ENCODE assay signal across 22 cellular contexts in genomic region chr2:112239862-112240261, GRCh38.
"Had no signal": no experiment of that assay in that cellular context is flagged by ENCODE, and none has a peak within 500 bp of the region (broad histone marks: within the 10 kb centered on the region; RNA-seq: fewer than 3 reads in every experiment).

No MANE protein-coding gene starts in this region.

- DNase-seq: dermis blood vessel endothelial cell; effector memory CD4-positive, alpha-beta T cell; head of caudate nucleus; left ventricle myocardium superior; lower lobe of right lung; natural killer cell; occipital lobe; ovary; posterior cingulate gyrus; psoas muscle; right cardiac atrium; sigmoid colon; stimulated activated CD4-positive, alpha-beta T cell treated with anti-CD3 and anti-CD28 coated beads, Interleukin-2, amount 100 ng/mL, for 24 hours; stimulated activated CD4-positive, alpha-beta T cell treated with anti-CD3 and anti-CD28 coated beads, Interleukin-4, amount 100 ng/mL, for 24 hours; stimulated activated naive CD4-positive, alpha-beta T cell treated with Interleukin-2 at 50 U/mL for 16 hours; stomach; thyroid gland; trophoblast cell had no signal

- H3K27me3 ChIP-seq: ovary, sigmoid colon, stomach, thyroid gland had no signal

- ATAC-seq: left ventricle myocardium superior; lower lobe of right lung; natural killer cell; right cardiac atrium; stimulated activated effector memory CD8-positive, alpha-beta T cell treated with anti-CD3 and anti-CD28 coated beads, Interleukin-12 subunit alpha, Interleukin-12 subunit beta, amount 100 ng/mL, for 72 hours had no signal

- H3K36me3 Mint-ChIP-seq: natural killer cell had no signal

- H3K9me3 ChIP-seq: lower lobe of right lung, ovary, psoas muscle, sigmoid colon, stomach, thyroid gland had no signal

- H3K4me3 ChIP-seq: coronary artery, lower lobe of right lung, ovary, psoas muscle, sigmoid colon, stomach, thyroid gland had no signal

- H3K27ac Mint-ChIP-seq: natural killer cell; stimulated activated effector memory CD8-positive, alpha-beta T cell treated with anti-CD3 and anti-CD28 coated beads, Interleukin-12 subunit alpha, Interleukin-12 subunit beta, amount 100 ng/mL, for 72 hours had no signal

- H3K27ac ChIP-seq: coronary artery, lower lobe of right lung, ovary, psoas muscle, sigmoid colon, stomach, thyroid gland had no signal

- H3K4me1 ChIP-seq: lower lobe of right lung, psoas muscle, sigmoid colon, stomach had no signal

- H3K36me3 ChIP-seq: ovary, thyroid gland had no signal

- H3K4me3 Mint-ChIP-seq: natural killer cell; stimulated activated effector memory CD8-positive, alpha-beta T cell treated with anti-CD3 and anti-CD28 coated beads, Interleukin-12 subunit alpha, Interleukin-12 subunit beta, amount 100 ng/mL, for 72 hours had no signal

- FAIRE-seq: frontal cortex, keratinocyte had no signal

- H3K9me3 Mint-ChIP-seq: natural killer cell; stimulated activated effector memory CD8-positive, alpha-beta T cell treated with anti-CD3 and anti-CD28 coated beads, Interleukin-12 subunit alpha, Interleukin-12 subunit beta, amount 100 ng/mL, for 72 hours had no signal
